ENCODE assay signal across 1 cellular context in the genomic region with DNA sequence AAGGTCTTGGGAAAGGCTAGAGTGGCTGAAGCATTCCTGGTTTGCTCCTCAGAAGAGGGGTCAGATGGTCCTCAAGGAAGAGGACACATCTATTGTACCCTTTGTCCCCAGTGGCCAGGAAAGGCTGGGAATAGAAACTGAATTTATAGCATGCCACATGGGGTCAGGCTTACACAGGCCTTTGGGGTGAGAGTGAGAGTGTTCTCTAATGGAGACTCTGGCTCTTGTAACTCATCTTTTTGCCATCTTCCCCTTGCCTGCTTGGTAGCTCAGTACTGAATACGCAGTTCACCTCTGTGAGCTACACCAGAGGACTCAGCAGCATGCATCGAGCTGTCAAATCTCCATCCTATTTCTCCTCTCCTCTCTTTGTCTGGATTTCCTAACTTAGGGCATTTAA.
TF ChIP-seq lines count a peak whose summit lies in the region.

No MANE protein-coding gene starts in this region.

TF ChIP-seq in Ishikawa, 13 proteins besides CTCF, POLR2A, EP300 and RAD21 (continued from another document):
- TF ChIP-seq TEAD4 (IDR thresholded peaks at IDR 0.05) (no peak), USF1 (IDR thresholded peaks at IDR 0.05) (no peak), NFIC (IDR thresholded peaks at IDR 0.05) (no peak)
